ENCODE assay signal across 1 cellular context in genomic region chr14:76426161-76426696, GRCh38.
TF ChIP-seq lines count a peak whose summit lies in the region.

No MANE protein-coding gene starts in this region.

TF ChIP-seq in SK-N-SH, 30 proteins besides CTCF, POLR2A, EP300 and RAD21:
- peak; percentile 69; the same call in 1 of the 2 replicates for TF ChIP-seq USF1 (IDR thresholded peaks at IDR 0.05; ENCODE audit: borderline replicate concordance, low read depth)
- TF ChIP-seq TEAD4 (IDR thresholded peaks at IDR 0.05; ENCODE audit: borderline replicate concordance, insufficient read depth): no peak
